Comparison of ENCODE assay signal across 10 cellular contexts in the genomic region with DNA sequence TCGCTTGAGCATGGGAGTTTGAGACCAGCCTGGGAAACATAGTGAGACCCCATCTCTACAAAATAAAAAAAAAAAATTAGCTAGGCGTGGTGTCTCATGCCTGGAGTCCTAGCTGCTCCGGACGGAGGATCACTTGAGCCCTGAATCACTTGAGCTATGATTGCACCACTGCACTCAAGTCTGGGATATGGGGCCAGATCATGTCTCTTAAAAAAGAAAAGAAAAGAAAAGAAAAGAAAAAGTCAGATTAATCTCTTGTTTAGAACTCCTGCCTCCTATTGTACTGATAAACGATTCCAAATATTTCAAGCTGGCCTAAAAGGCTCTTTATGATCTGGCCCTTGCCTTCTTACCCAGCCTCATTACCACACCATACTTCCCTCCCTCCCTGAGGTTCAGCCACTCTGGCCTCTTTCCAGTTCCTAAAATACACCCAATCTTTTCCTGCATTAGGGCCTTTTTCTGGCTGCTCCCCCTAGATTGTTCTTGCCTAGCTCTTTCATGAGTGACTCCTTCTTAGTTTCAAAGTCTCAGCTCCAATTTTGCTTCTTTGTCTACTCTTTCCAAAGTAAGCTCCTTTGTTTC. TPM values are rescaled to one million over a fixed set of nuclear protein-coding genes. Genes with fewer than 3 reads are reported as not detected.
DNase-seq lines count a peak whose midpoint lies in the region; ATAC-seq and TF ChIP-seq lines count a peak whose summit lies in the region.
"Had no signal": no experiment of that assay in that cellular context is flagged by ENCODE, and none has a peak within 500 bp of the region (broad histone marks: within the 10 kb centered on the region; RNA-seq: fewer than 3 reads in every experiment).

No MANE protein-coding gene starts in this region.

- no peaks in the 10 kb centered on the region for H4K20me1 ChIP-seq in MM.1S (ENCODE audit: insufficient read depth, low read length)

- no peaks in the 10 kb centered on the region for H3K9me3 Mint-ChIP-seq in natural killer cell
- no peaks in the 10 kb centered on the region for H3K9me3 Mint-ChIP-seq in natural killer cell treated with Interleukin-12 subunit alpha and Interleukin-12 subunit beta and Interleukin-15 and Interleukin-18, amount 100 ng/mL, for 72 hours
- H3K9me3 Mint-ChIP-seq: activated B cell treated with CpG ODN at 0.5 μM for 24 hours had no signal

- H3F3A ChIP-seq in MM.1S (ENCODE audit: insufficient read depth, low read length) = no peaks in the 10 kb centered on the region

- H2AFZ ChIP-seq in MM.1S (ENCODE audit: low read length) = no peak overlapping the region

- intact Hi-C loops in natural killer cell (cut with micrococcal nuclease) = no loop called here

- peak overlapping the region; percentile 31 to 58 for H3K27ac Mint-ChIP-seq in natural killer cell
- H3K27ac Mint-ChIP-seq in natural killer cell treated with Interleukin-12 subunit alpha and Interleukin-12 subunit beta and Interleukin-15 and Interleukin-18, amount 100 ng/mL, for 72 hours = peak overlapping the region in 1 of 2 donors; percentile 67
- H3K27ac Mint-ChIP-seq: activated B cell treated with CpG ODN at 0.5 μM for 24 hours had no signal

- H3K27me3 Mint-ChIP-seq in natural killer cell (ENCODE audit: low read depth in 2 of 2) = no peaks in the 10 kb centered on the region
- no peaks in the 10 kb centered on the region for H3K27me3 Mint-ChIP-seq in natural killer cell treated with Interleukin-12 subunit alpha and Interleukin-12 subunit beta and Interleukin-15 and Interleukin-18, amount 100 ng/mL, for 72 hours
- H3K27me3 Mint-ChIP-seq: activated B cell treated with CpG ODN at 0.5 μM for 24 hours had no signal

- H3K36me3 ChIP-seq in muscle layer of colon (ENCODE audit: insufficient read depth, low read length) (peaks cover 17% of the 10 kb centered on the region), MM.1S (replicated peaks; ENCODE audit: insufficient read depth, low read length) (no peaks in the 10 kb centered on the region)

- no peaks in the 10 kb centered on the region for H3K36me3 Mint-ChIP-seq in natural killer cell
- no peaks in the 10 kb centered on the region for H3K36me3 Mint-ChIP-seq in natural killer cell treated with Interleukin-12 subunit alpha and Interleukin-12 subunit beta and Interleukin-15 and Interleukin-18, amount 100 ng/mL, for 72 hours

- no peak overlapping the region for H3K4me3 Mint-ChIP-seq in natural killer cell
- no peak overlapping the region for H3K4me3 Mint-ChIP-seq in natural killer cell treated with Interleukin-12 subunit alpha and Interleukin-12 subunit beta and Interleukin-15 and Interleukin-18, amount 100 ng/mL, for 72 hours
- H3K4me3 Mint-ChIP-seq: activated B cell treated with CpG ODN at 0.5 μM for 24 hours had no signal

- H3K4me1 Mint-ChIP-seq in natural killer cell = peaks cover 39% of the 10 kb centered on the region in 2 donors
- H3K4me1 Mint-ChIP-seq in natural killer cell treated with Interleukin-12 subunit alpha and Interleukin-12 subunit beta and Interleukin-15 and Interleukin-18, amount 100 ng/mL, for 72 hours (ENCODE audit: low read depth in 2 of 2) = peaks cover 17 to 32% of the 10 kb centered on the region in 2 donors

- no peak for TF ChIP-seq CTCF in natural killer cell (IDR thresholded peaks at IDR 0.05)
- TF ChIP-seq CTCF in MM.1S (IDR thresholded peaks at IDR 0.05; ENCODE audit: low read length) = no peak

- H3K79me2 ChIP-seq in MM.1S (ENCODE audit: low read length) = no peaks in the 10 kb centered on the region

- no peaks in the 10 kb centered on the region for H3K9me3 ChIP-seq in muscle layer of colon (ENCODE audit: low read length)
- H3K9me3 ChIP-seq in MM.1S (replicated peaks; ENCODE audit: insufficient read depth, low read length) = no peaks in the 10 kb centered on the region

- H3K9me2 ChIP-seq in MM.1S (replicated peaks; ENCODE audit: insufficient read depth, low read length) = no peaks in the 10 kb centered on the region

- DNase-seq in natural killer cell (no peak), dedifferentiated amniotic fluid mesenchymal stem cell (ENCODE audit: extremely low spot score) (peak; percentile 36), iPS-NIHi7 (ENCODE audit: extremely low spot score) (no peak), MM.1S (no peak)
- no peak for DNase-seq in natural killer cell treated with Interleukin-12 subunit alpha and Interleukin-12 subunit beta and Interleukin-15 and Interleukin-18, amount 100 ng/mL, for 72 hours (ENCODE audit: low spot score)
- DNase-seq: activated B cell treated with CpG ODN at 0.5 μM for 24 hours, NCI-H1417 treated with DMSO at 0.1 percent for 48 hours had no signal

- H3K27ac ChIP-seq in muscle layer of colon (ENCODE audit: low read depth, low read length) (peak overlapping the region; percentile 8), MM.1S (ENCODE audit: low read length) (no peak overlapping the region)

- no peak overlapping the region for H3K4me3 ChIP-seq in muscle layer of colon (ENCODE audit: low read depth in 1 of 2, low read length in 2 of 2)
- no peak overlapping the region for H3K4me3 ChIP-seq in MM.1S (ENCODE audit: low read length)

- peaks cover 43% of the 10 kb centered on the region for H3K4me1 ChIP-seq in muscle layer of colon (ENCODE audit: insufficient read depth, low read length)
- H3K4me1 ChIP-seq in MM.1S (ENCODE audit: low read length) = peaks cover 2% of the 10 kb centered on the region; the same call in 1 of the 2 replicates

- H3K9ac ChIP-seq in muscle layer of colon (ENCODE audit: low read length) (no peak overlapping the region), MM.1S (ENCODE audit: low read length) (no peak overlapping the region)

- ATAC-seq in natural killer cell = no peak
- ATAC-seq in natural killer cell treated with Interleukin-12 subunit alpha and Interleukin-12 subunit beta and Interleukin-15 and Interleukin-18, amount 100 ng/mL, for 72 hours = no peak
- no peak for ATAC-seq in activated CD4-positive, CD25-positive, alpha-beta regulatory T cell treated with anti-CD3 and anti-CD28 coated beads, Interleukin-2, amount 50 U/mL, for 24 hours
- ATAC-seq in GM19395 (IDR thresholded peaks at IDR 0.05; ENCODE audit: unreplicated experiment) = no peak

- H3K27me3 ChIP-seq in muscle layer of colon (ENCODE audit: control insufficient read depth in 1 of 2, insufficient read depth in 2 of 2, low read length in 2 of 2) (no peaks in the 10 kb centered on the region), MM.1S (replicated peaks; ENCODE audit: insufficient read depth, low read length) (no peaks in the 10 kb centered on the region)

- H3K4me2 ChIP-seq in MM.1S (ENCODE audit: low read depth, low read length) = no peak overlapping the region

RNA-seq across cellular contexts. Expression of a gene that starts 41.7 kb away (rescaled TPM):
- total RNA-seq in natural killer cell = 100 to 1,000 TPM; 121 to 145 (median 122) TPM
- total RNA-seq in natural killer cell treated with Interleukin-12 subunit alpha and Interleukin-12 subunit beta and Interleukin-15 and Interleukin-18, amount 100 ng/mL, for 72 hours = 10 to 100 TPM; 42.1 to 51.4 TPM
